In genomic region chr3:14780927-14781507, GRCh38 we compare ENCODE assay signal across 8 cellular contexts. TPM values are rescaled to one million over a fixed set of nuclear protein-coding genes. Genes with fewer than 3 reads are reported as not detected.
DNase-seq lines count a peak whose midpoint lies in the region; ATAC-seq and TF ChIP-seq lines count a peak whose summit lies in the region.

No MANE protein-coding gene starts in this region.

- no peaks in the 10 kb centered on the region for H3K36me3 Mint-ChIP-seq in chondrocyte (ENCODE audit: low read depth)
- no peaks in the 10 kb centered on the region for H3K36me3 Mint-ChIP-seq in CD8-positive, alpha-beta memory T cell
- no peaks in the 10 kb centered on the region for H3K36me3 Mint-ChIP-seq in activated T-helper 2 cell treated with anti-CD3 and anti-CD28 coated beads, Interferon-gamma antibody, Interleukin-2, Interleukin-4, amounts not matched to agents 10 μg/mL and 5 μg/mL and 100 μg/mL, durations not matched to agents 14 hours and 24 hours and 36 hours (ENCODE audit: low read depth)

- H3K9me3 ChIP-seq in lung (ENCODE audit: control insufficient read depth in 2 of 2, insufficient read depth in 1 of 2, low read length in 1 of 2): peaks cover 0 to 5% of the 10 kb centered on the region in 2 donors
- no peaks in the 10 kb centered on the region for H3K9me3 ChIP-seq in CD8-positive, alpha-beta memory T cell (ENCODE audit: low read length)

- ATAC-seq in HG03039 (IDR thresholded peaks at IDR 0.05; ENCODE audit: unreplicated experiment) (peak; percentile 61), lung (ENCODE audit: insufficient read depth, low FRiP score) (peak; percentile 58)

- H3K27me3 Mint-ChIP-seq in chondrocyte (ENCODE audit: low read depth): peaks cover 26% of the 10 kb centered on the region
- peaks cover 15 to 30% of the 10 kb centered on the region in 2 donors for H3K27me3 Mint-ChIP-seq in CD8-positive, alpha-beta memory T cell
- peaks cover 7% of the 10 kb centered on the region for H3K27me3 Mint-ChIP-seq in activated T-helper 2 cell treated with anti-CD3 and anti-CD28 coated beads, Interferon-gamma antibody, Interleukin-2, Interleukin-4, amounts not matched to agents 10 μg/mL and 5 μg/mL and 100 μg/mL, durations not matched to agents 14 hours and 24 hours and 36 hours (ENCODE audit: low read depth)

- H3K9me3 Mint-ChIP-seq in chondrocyte (ENCODE audit: low read depth): peaks cover 15% of the 10 kb centered on the region
- H3K9me3 Mint-ChIP-seq in CD8-positive, alpha-beta memory T cell: peaks cover 11 to 14% (median 13%) of the 10 kb centered on the region in 5 donors
- peaks cover 11% of the 10 kb centered on the region for H3K9me3 Mint-ChIP-seq in activated T-helper 2 cell treated with anti-CD3 and anti-CD28 coated beads, Interferon-gamma antibody, Interleukin-2, Interleukin-4, amounts not matched to agents 10 μg/mL and 5 μg/mL and 100 μg/mL, durations not matched to agents 14 hours and 24 hours and 36 hours

- intact Hi-C loops in activated T-helper 2 cell treated with anti-CD3 and anti-CD28 coated beads, Interferon-gamma antibody, Interleukin-2, Interleukin-4, amounts not matched to agents 10 μg/mL and 5 μg/mL and 100 μg/mL, durations not matched to agents 14 hours and 24 hours and 36 hours (cut with micrococcal nuclease): no loop called here

- no peak overlapping the region for H3K4me3 Mint-ChIP-seq in chondrocyte (ENCODE audit: unreplicated experiment)
- H3K4me3 Mint-ChIP-seq in CD8-positive, alpha-beta memory T cell: no peak overlapping the region
- no peak overlapping the region for H3K4me3 Mint-ChIP-seq in activated T-helper 2 cell treated with anti-CD3 and anti-CD28 coated beads, Interferon-gamma antibody, Interleukin-2, Interleukin-4, amounts not matched to agents 10 μg/mL and 5 μg/mL and 100 μg/mL, durations not matched to agents 14 hours and 24 hours and 36 hours (ENCODE audit: low read depth)

- no peak overlapping the region for H3K27ac ChIP-seq in lung (ENCODE audit: low read depth in 1 of 2, low read length in 1 of 2)
- H3K27ac ChIP-seq in CD8-positive, alpha-beta memory T cell (ENCODE audit: low read depth, low read length): no peak overlapping the region

- no peaks in the 10 kb centered on the region for H3K27me3 ChIP-seq in lung (ENCODE audit: control insufficient read depth, insufficient read depth)
- no peaks in the 10 kb centered on the region for H3K27me3 ChIP-seq in CD8-positive, alpha-beta memory T cell (ENCODE audit: insufficient read depth, low read length, poor library complexity, severe bottlenecking)

- WGBS in lung, 2 donors: 43 to 47% methylated on average over 12 of the region's 12 CpGs

- no peak overlapping the region for H3K4me3 ChIP-seq in lung
- no peak overlapping the region for H3K4me3 ChIP-seq in CD8-positive, alpha-beta memory T cell (ENCODE audit: low read length)

- H3K27ac Mint-ChIP-seq in chondrocyte (ENCODE audit: unreplicated experiment): no peak overlapping the region
- H3K27ac Mint-ChIP-seq in CD8-positive, alpha-beta memory T cell: no peak overlapping the region
- H3K27ac Mint-ChIP-seq in activated T-helper 2 cell treated with anti-CD3 and anti-CD28 coated beads, Interferon-gamma antibody, Interleukin-2, Interleukin-4, amounts not matched to agents 10 μg/mL and 5 μg/mL and 100 μg/mL, durations not matched to agents 14 hours and 24 hours and 36 hours: no peak overlapping the region

- TF ChIP-seq CTCF in GM12872 (IDR thresholded peaks at IDR 0.05; ENCODE audit: insufficient read depth, low read depth, low read length) (peak; percentile 82), chondrocyte (IDR thresholded peaks at IDR 0.05) (peak; percentile 64), lung (IDR thresholded peaks at IDR 0.05; ENCODE audit: control extremely low read depth, extremely low read depth) (no peak)

- H3K36me3 ChIP-seq in lung (ENCODE audit: control insufficient read depth in 2 of 2, insufficient read depth in 2 of 2, low read length in 2 of 2): no peaks in the 10 kb centered on the region
- no peaks in the 10 kb centered on the region for H3K36me3 ChIP-seq in CD8-positive, alpha-beta memory T cell (ENCODE audit: insufficient read depth, low read length)

- POLR2A ChIA-PET in CD8-positive, alpha-beta memory T cell (lab: Charles Lee): no interaction called here

- peaks cover 0 to 3% of the 10 kb centered on the region in 2 donors for H3K4me1 ChIP-seq in lung (ENCODE audit: control insufficient read depth in 2 of 2, insufficient read depth in 2 of 2, low read length in 2 of 2)
- H3K4me1 ChIP-seq in CD8-positive, alpha-beta memory T cell (ENCODE audit: insufficient read depth, low read length): no peaks in the 10 kb centered on the region

- CTCF ChIA-PET in CD8-positive, alpha-beta memory T cell (lab: Charles Lee): interaction anchor here (1.2 kb wide), 1 partner anchor 140 kb away, joined by 3 read pairs; no protein-coding TSS in a partner anchor

- no peaks in the 10 kb centered on the region for H3K4me1 Mint-ChIP-seq in chondrocyte (ENCODE audit: low read depth)
- H3K4me1 Mint-ChIP-seq in CD8-positive, alpha-beta memory T cell: no peaks in the 10 kb centered on the region
- H3K4me1 Mint-ChIP-seq in activated T-helper 2 cell treated with anti-CD3 and anti-CD28 coated beads, Interferon-gamma antibody, Interleukin-2, Interleukin-4, amounts not matched to agents 10 μg/mL and 5 μg/mL and 100 μg/mL, durations not matched to agents 14 hours and 24 hours and 36 hours (ENCODE audit: low read depth): no peaks in the 10 kb centered on the region

- peak; percentile 54 for DNase-seq in A172 (ENCODE audit: low spot score)
- DNase-seq in NOMO-1 treated with dmso at 0.1 percent for 144 hours (lab: John Stamatoyannopoulos, UW; ENCODE audit: unreplicated experiment): peak; percentile 58
- DNase-seq in chondrocyte (ENCODE audit: low spot score): peak; percentile 50
- DNase-seq in lung (ENCODE audit: low spot score): peak; percentile 48
- no peak for DNase-seq in CD8-positive, alpha-beta memory T cell
- DNase-seq in activated T-helper 2 cell treated with anti-CD3 and anti-CD28 coated beads, Interferon-gamma antibody, Interleukin-2, Interleukin-4, amounts not matched to agents 10 μg/mL and 5 μg/mL and 100 μg/mL, durations not matched to agents 14 hours and 24 hours and 36 hours (ENCODE audit: low spot score): no peak

RNA-seq across cellular contexts. Expression of gene FGD5, which starts 37.7 kb away (rescaled TPM):
- total RNA-seq in A172 (2014; rRNA removed; shearing (Covaris generic)): not detected in 2 replicates
- total RNA-seq in chondrocyte (0.22 to 0.46 TPM (median 0.28 TPM) in 3 replicates), lung (10 to 100 TPM; 45.3 to 58.5 TPM)
- polyA plus RNA-seq in lung: 10 to 100 TPM; 14.6 to 19.0 TPM
- total RNA-seq in CD8-positive, alpha-beta memory T cell: not detected
- not detected for polyA plus RNA-seq in CD8-positive, alpha-beta memory T cell
- 0.09 TPM in 1 of 2 replicates, not detected in the other for total RNA-seq in activated T-helper 2 cell treated with anti-CD3 and anti-CD28 coated beads, Interferon-gamma antibody, Interleukin-2, Interleukin-4, amounts not matched to agents 10 μg/mL and 5 μg/mL and 100 μg/mL, durations not matched to agents 14 hours and 24 hours and 36 hours

Comparison
In these comparisons a context has a peak if more than half of its experiments do, and no peak if none do; other contexts are left out.
1. DNase-seq: peak in A172 (single experiment), NOMO-1 treated with dmso at 0.1 percent for 144 hours (single experiment), chondrocyte (single experiment) and lung (single experiment); none in CD8-positive, alpha-beta memory T cell (0 of 5) and activated T-helper 2 cell treated with anti-CD3 and anti-CD28 coated beads, Interferon-gamma antibody, Interleukin-2, Interleukin-4, amounts not matched to agents 10 μg/mL and 5 μg/mL and 100 μg/mL, durations not matched to agents 14 hours and 24 hours and 36 hours (single experiment).
2. RNA of gene FGD5, which starts 37.7 kb away (total RNA-seq): 45.3 to 58.5 TPM in lung; 0.22 to 0.46 TPM in chondrocyte, 0.09 TPM in activated T-helper 2 cell treated with anti-CD3 and anti-CD28 coated beads, Interferon-gamma antibody, Interleukin-2, Interleukin-4, amounts not matched to agents 10 μg/mL and 5 μg/mL and 100 μg/mL, durations not matched to agents 14 hours and 24 hours and 36 hours, not detected in CD8-positive, alpha-beta memory T cell and not detected in A172; every median in the first group is over 10 times any median in the second.